In genomic region chr1:26530898-26531598, GRCh38 we compare ENCODE assay signal across 8 cellular contexts. TPM values are rescaled to one million over a fixed set of nuclear protein-coding genes. Genes with fewer than 3 reads are reported as not detected.
DNase-seq lines count a peak whose midpoint lies in the region; ATAC-seq and TF ChIP-seq lines count a peak whose summit lies in the region.

No MANE protein-coding gene starts in this region.

- CTCF ChIA-PET in RWPE1 (lab: Yijun Ruan, JAX) = interaction anchor here (0.5 to 3.6 kb wide), 10 partner anchors 11 to 255 kb away, joined by 3 to 26 read pairs (median 3); no protein-coding TSS in a partner anchor

- H2AFZ ChIP-seq in neuron (ENCODE audit: low read depth, low read length) = no peak overlapping the region

- no peak for ATAC-seq in HG03045 (IDR thresholded peaks at IDR 0.05; ENCODE audit: unreplicated experiment)

- H3K36me3 Mint-ChIP-seq in endothelial cell (ENCODE audit: low read depth, unreplicated experiment) = peaks cover 4% of the 10 kb centered on the region

- TF ChIP-seq RAD21 in Ishikawa (IDR thresholded peaks at IDR 0.05; ENCODE audit: low read depth) = peak; percentile 65

- H3K27me3 Mint-ChIP-seq in endothelial cell (ENCODE audit: unreplicated experiment) = peaks cover 6% of the 10 kb centered on the region

- H3K27me3 ChIP-seq in neuron (ENCODE audit: insufficient read depth, low read length) = no peaks in the 10 kb centered on the region

- H3K36me3 ChIP-seq in neuron (ENCODE audit: insufficient read depth, low read length) = no peaks in the 10 kb centered on the region

- peaks cover 27% of the 10 kb centered on the region for H3K4me1 Mint-ChIP-seq in endothelial cell (ENCODE audit: unreplicated experiment)

- TF ChIP-seq EP300 in Ishikawa (IDR thresholded peaks at IDR 0.05; ENCODE audit: borderline replicate concordance) = peak; percentile 27; the same call in 1 of the 2 replicates

- H3K27ac Mint-ChIP-seq in endothelial cell (ENCODE audit: unreplicated experiment) = peak overlapping the region; percentile 30

- POLR2A ChIA-PET in RWPE1 (lab: Yijun Ruan, JAX; ENCODE audit: low non-redundant PET) = interaction anchor here (0.6 to 3.4 kb wide), 2 partner anchors 30 to 823 kb away, joined by 3 to 23 read pairs; no protein-coding TSS in a partner anchor

- TF ChIP-seq CTCF in RWPE1 (conservative IDR thresholded peaks at IDR 0.05; ENCODE audit: low read depth) (peak; percentile 81), endothelial cell (IDR thresholded peaks at IDR 0.05; ENCODE audit: unreplicated experiment) (no peak)

- peak overlapping the region; percentile 98 for H3K27ac ChIP-seq in RWPE1

- no peaks in the 10 kb centered on the region for H3K9me3 Mint-ChIP-seq in endothelial cell (ENCODE audit: unreplicated experiment)

- DNase-seq in SKM-1 (lab: John Stamatoyannopoulos, UW; ENCODE audit: unreplicated experiment) = peak; percentile 14
- DNase-seq in SKM-1 treated with dmso at 0.1 percent for 144 hours (lab: John Stamatoyannopoulos, UW; ENCODE audit: unreplicated experiment) = no peak
- DNase-seq in RWPE1 (ENCODE audit: low spot score) = peak; percentile 98
- DNase-seq in endothelial cell (ENCODE audit: low spot score) = no peak
- DNase-seq in OCI-M2 (lab: John Stamatoyannopoulos, UW; ENCODE audit: unreplicated experiment) = no peak

- no peaks in the 10 kb centered on the region for H3K9me3 ChIP-seq in neuron (ENCODE audit: low read length)

- peaks cover 15% of the 10 kb centered on the region for H3K4me1 ChIP-seq in neuron (ENCODE audit: insufficient read depth, low read length)

- peak overlapping the region; percentile 65 for H3K4me3 ChIP-seq in neuron (ENCODE audit: low read length)

- peak overlapping the region; percentile 90 for H3K4me3 Mint-ChIP-seq in endothelial cell (ENCODE audit: unreplicated experiment)

TF ChIP-seq in Ishikawa, 13 proteins besides CTCF, POLR2A, EP300 and RAD21:
- TF ChIP-seq YY1 (IDR thresholded peaks at IDR 0.05; ENCODE audit: low read depth) = no peak
- no peak; the same call in 1 of the 2 replicates for TF ChIP-seq MAX (IDR thresholded peaks at IDR 0.05)
- no peak; the same call in 1 of the 2 replicates for TF ChIP-seq TAF1 (IDR thresholded peaks at IDR 0.05; ENCODE audit: low read depth)
- peak; percentile 48 for TF ChIP-seq TCF12 (IDR thresholded peaks at IDR 0.05; ENCODE audit: low read depth)
- TF ChIP-seq REST (IDR thresholded peaks at IDR 0.05; ENCODE audit: low read depth) = no peak
- no peak for TF ChIP-seq USF1 (IDR thresholded peaks at IDR 0.05)
- peak; percentile 61 for TF ChIP-seq ZBTB7A (IDR thresholded peaks at IDR 0.05; ENCODE audit: low read depth)
- peak; percentile 56 for TF ChIP-seq NFIC (IDR thresholded peaks at IDR 0.05)
- peak; percentile 73; the same call in 1 of the 2 replicates for TF ChIP-seq CEBPB (IDR thresholded peaks at IDR 0.05)
- TF ChIP-seq TEAD4 (IDR thresholded peaks at IDR 0.05) = peak; percentile 68
- TF ChIP-seq EGR1 (IDR thresholded peaks at IDR 0.05) = no peak
- no peak for TF ChIP-seq CREB1 (IDR thresholded peaks at IDR 0.05; ENCODE audit: low read depth)
- TF ChIP-seq FOXM1 (IDR thresholded peaks at IDR 0.05; ENCODE audit: borderline replicate concordance, low read depth) = no peak

RNA-seq across cellular contexts. Expression of gene RPS6KA1, which starts 1.5 kb away (rescaled TPM):
- 25.3 TPM for total RNA-seq in endothelial cell (ENCODE audit: unreplicated experiment)

RNA-seq across cellular contexts. Expression of gene HMGN2, which starts 58.8 kb away (rescaled TPM):
- total RNA-seq in endothelial cell (ENCODE audit: unreplicated experiment) = 171 TPM

Comparison
In these comparisons a context has a peak if more than half of its experiments do, and no peak if none do; other contexts are left out.
1. DNase-seq: peak in SKM-1 (single experiment) and RWPE1 (single experiment); none in SKM-1 treated with dmso at 0.1 percent for 144 hours (single experiment), endothelial cell (single experiment) and OCI-M2 (single experiment).